ENCODE assay signal across 8 cellular contexts in the genomic region with DNA sequence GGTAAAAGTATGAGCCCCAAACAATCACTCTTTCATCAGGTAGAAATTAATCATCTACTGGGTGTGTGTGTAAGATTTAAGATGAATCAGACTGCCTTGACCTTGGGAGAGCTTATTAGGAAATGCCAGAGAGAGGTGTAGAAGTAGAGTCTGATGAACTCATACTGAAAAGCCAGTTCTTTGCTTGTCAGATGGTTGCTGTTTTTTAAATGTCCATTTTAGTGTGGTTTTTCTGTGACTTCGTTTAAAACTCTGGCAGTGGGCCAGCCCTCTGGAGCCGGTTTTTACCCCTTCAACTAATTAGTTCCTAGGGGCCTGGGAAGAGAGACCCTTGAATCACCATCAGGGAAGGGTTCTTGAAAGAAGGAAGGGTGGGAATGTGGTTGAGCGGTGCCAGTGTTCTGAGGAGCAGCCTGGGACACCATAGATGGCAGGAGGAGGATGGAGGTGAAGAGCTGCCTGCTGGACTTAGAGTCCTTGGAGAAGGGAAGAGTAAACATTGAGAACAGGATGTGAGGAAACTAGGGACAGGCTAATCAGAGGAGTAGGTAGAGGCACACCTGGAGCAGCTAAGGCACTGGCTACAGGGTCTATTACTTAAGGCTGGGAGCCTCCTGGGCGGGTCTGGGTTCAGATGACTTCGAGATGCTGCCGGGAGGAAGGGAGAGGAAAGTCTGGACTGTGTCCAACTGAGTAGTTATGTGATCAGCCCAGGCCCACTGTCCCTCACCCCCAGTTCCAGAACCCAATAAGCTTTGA.
DNase-seq lines count a peak whose midpoint lies in the region; ATAC-seq and TF ChIP-seq lines count a peak whose summit lies in the region.

No MANE protein-coding gene starts in this region.

- no peaks in the 10 kb centered on the region for H3K27me3 ChIP-seq in DND-41 (ENCODE audit: insufficient read depth, low read length, poor library complexity)
- H3K27me3 ChIP-seq in iPS-18a (ENCODE audit: control insufficient read depth, insufficient read depth, low read length) = peaks cover 15% of the 10 kb centered on the region

- H3K9ac ChIP-seq in DND-41 (ENCODE audit: low read depth, low read length) (peak overlapping the region; percentile 92), iPS-18a (ENCODE audit: low read length) (peak overlapping the region; percentile 67)

- intact Hi-C loops in activated T-helper 1 cell treated with anti-CD3 and anti-CD28 coated beads, Interleukin-12 subunit alpha, Interleukin-12 subunit beta, Interleukin-2, Interleukin-4 antibody, amounts not matched to agents 30 ng/mL and 10 ng/mL and 1 ng/mL, durations not matched to agents 14 hours and 24 hours and 36 hours (cut with micrococcal nuclease) = loop anchor here (1.0 to 5.0 kb wide), 6 partner anchors 20 to 594 kb away; a partner anchor contains a TSS

- no peak overlapping the region for H2AFZ ChIP-seq in DND-41 (ENCODE audit: low read depth, low read length)

- H3K9me3 ChIP-seq in DND-41 (ENCODE audit: insufficient read depth, low read length, severe bottlenecking) = no peaks in the 10 kb centered on the region
- H3K9me3 ChIP-seq in iPS-18a (ENCODE audit: control insufficient read depth, low read depth, low read length) = no peaks in the 10 kb centered on the region

- H3K9me3 Mint-ChIP-seq in activated T-helper 1 cell treated with anti-CD3 and anti-CD28 coated beads, Interleukin-12 subunit alpha, Interleukin-12 subunit beta, Interleukin-2, Interleukin-4 antibody, amounts not matched to agents 30 ng/mL and 10 ng/mL and 1 ng/mL, durations not matched to agents 14 hours and 24 hours and 36 hours = no peaks in the 10 kb centered on the region
- H3K9me3 Mint-ChIP-seq in stimulated activated naive B cell treated with anti-CD40 and anti-IgM and Interleukin-4, amounts not matched to agents 10 μg/mL and 1 μg/mL and 100 μg/mL, for 72 hours = peaks cover 0 to 3% of the 10 kb centered on the region in 2 donors

- H3K79me2 ChIP-seq in DND-41 (ENCODE audit: insufficient read depth, low read length) = peaks cover 62% of the 10 kb centered on the region

- H3K27ac Mint-ChIP-seq in activated T-helper 1 cell treated with anti-CD3 and anti-CD28 coated beads, Interleukin-12 subunit alpha, Interleukin-12 subunit beta, Interleukin-2, Interleukin-4 antibody, amounts not matched to agents 30 ng/mL and 10 ng/mL and 1 ng/mL, durations not matched to agents 14 hours and 24 hours and 36 hours = peak overlapping the region; percentile 98
- H3K27ac Mint-ChIP-seq in stimulated activated naive B cell treated with anti-CD40 and anti-IgM and Interleukin-4, amounts not matched to agents 10 μg/mL and 1 μg/mL and 100 μg/mL, for 72 hours = peak overlapping the region; percentile 96

- peaks cover 42% of the 10 kb centered on the region for H4K20me1 ChIP-seq in DND-41 (ENCODE audit: insufficient read depth, low read length)

- H3K27me3 Mint-ChIP-seq in activated T-helper 1 cell treated with anti-CD3 and anti-CD28 coated beads, Interleukin-12 subunit alpha, Interleukin-12 subunit beta, Interleukin-2, Interleukin-4 antibody, amounts not matched to agents 30 ng/mL and 10 ng/mL and 1 ng/mL, durations not matched to agents 14 hours and 24 hours and 36 hours (ENCODE audit: insufficient read depth) = no peaks in the 10 kb centered on the region
- H3K27me3 Mint-ChIP-seq in stimulated activated naive B cell treated with anti-CD40 and anti-IgM and Interleukin-4, amounts not matched to agents 10 μg/mL and 1 μg/mL and 100 μg/mL, for 72 hours = no peaks in the 10 kb centered on the region

- H3K4me3 ChIP-seq in DND-41 (ENCODE audit: low read depth in 1 of 2, low read length in 2 of 2) = peak overlapping the region; percentile 91 to 97
- H3K4me3 ChIP-seq in LNCaP clone FGC (ENCODE audit: low read depth, low read length) = peak overlapping the region; percentile 82
- H3K4me3 ChIP-seq in iPS-18a (ENCODE audit: low read length) = peak overlapping the region; percentile 77

- peaks cover 11% of the 10 kb centered on the region for H3K36me3 Mint-ChIP-seq in activated T-helper 1 cell treated with anti-CD3 and anti-CD28 coated beads, Interleukin-12 subunit alpha, Interleukin-12 subunit beta, Interleukin-2, Interleukin-4 antibody, amounts not matched to agents 30 ng/mL and 10 ng/mL and 1 ng/mL, durations not matched to agents 14 hours and 24 hours and 36 hours (ENCODE audit: low read depth)
- H3K36me3 Mint-ChIP-seq in stimulated activated naive B cell treated with anti-CD40 and anti-IgM and Interleukin-4, amounts not matched to agents 10 μg/mL and 1 μg/mL and 100 μg/mL, for 72 hours = peaks cover 27 to 34% of the 10 kb centered on the region in 2 donors

- H3K36me3 ChIP-seq in DND-41 (ENCODE audit: insufficient read depth, low read length) (no peaks in the 10 kb centered on the region; the same call in 1 of the 2 replicates), iPS-18a (ENCODE audit: control insufficient read depth, low read depth, low read length) (no peaks in the 10 kb centered on the region)

- TF ChIP-seq CTCF in DND-41 (IDR thresholded peaks at IDR 0.05; ENCODE audit: borderline replicate concordance, extremely low read depth, low read length, poor library complexity, severe bottlenecking) (no peak), LNCaP clone FGC (IDR thresholded peaks at IDR 0.05; ENCODE audit: control insufficient read depth, extremely low read depth, insufficient read depth) (no peak)

- peak overlapping the region; percentile 81 for H3K27ac ChIP-seq in DND-41 (ENCODE audit: low read length)
- no peak overlapping the region for H3K27ac ChIP-seq in iPS-18a (ENCODE audit: low read length)

- DNase-seq in DND-41 (no peak), LNCaP clone FGC (ENCODE audit: low read depth) (no peak), NCI-H1436 (lab: John Stamatoyannopoulos, UW) (no peak), occipital lobe (lab: John Stamatoyannopoulos, UW) (no peak)
- no peak for DNase-seq in activated T-helper 1 cell treated with anti-CD3 and anti-CD28 coated beads, Interleukin-12 subunit alpha, Interleukin-12 subunit beta, Interleukin-2, Interleukin-4 antibody, amounts not matched to agents 30 ng/mL and 10 ng/mL and 1 ng/mL, durations not matched to agents 14 hours and 24 hours and 36 hours (ENCODE audit: low spot score)
- DNase-seq in stimulated activated naive B cell treated with anti-CD40 and anti-IgM and Interleukin-4, amounts not matched to agents 10 μg/mL and 1 μg/mL and 100 μg/mL, for 72 hours = no peak

- H3K4me3 Mint-ChIP-seq in activated T-helper 1 cell treated with anti-CD3 and anti-CD28 coated beads, Interleukin-12 subunit alpha, Interleukin-12 subunit beta, Interleukin-2, Interleukin-4 antibody, amounts not matched to agents 30 ng/mL and 10 ng/mL and 1 ng/mL, durations not matched to agents 14 hours and 24 hours and 36 hours = peak overlapping the region; percentile 99
- peak overlapping the region; percentile 90 to 97 for H3K4me3 Mint-ChIP-seq in stimulated activated naive B cell treated with anti-CD40 and anti-IgM and Interleukin-4, amounts not matched to agents 10 μg/mL and 1 μg/mL and 100 μg/mL, for 72 hours

- peak overlapping the region; percentile 87 for H3K4me2 ChIP-seq in DND-41 (ENCODE audit: insufficient read depth, low read length)

- H3K4me1 ChIP-seq in DND-41 (ENCODE audit: insufficient read depth, low read length) = peaks cover 71% of the 10 kb centered on the region
- peaks cover 18% of the 10 kb centered on the region for H3K4me1 ChIP-seq in iPS-18a (ENCODE audit: control insufficient read depth, low read depth, low read length)

- H3K4me1 Mint-ChIP-seq in activated T-helper 1 cell treated with anti-CD3 and anti-CD28 coated beads, Interleukin-12 subunit alpha, Interleukin-12 subunit beta, Interleukin-2, Interleukin-4 antibody, amounts not matched to agents 30 ng/mL and 10 ng/mL and 1 ng/mL, durations not matched to agents 14 hours and 24 hours and 36 hours (ENCODE audit: low read depth) = peaks cover 71% of the 10 kb centered on the region
- H3K4me1 Mint-ChIP-seq in stimulated activated naive B cell treated with anti-CD40 and anti-IgM and Interleukin-4, amounts not matched to agents 10 μg/mL and 1 μg/mL and 100 μg/mL, for 72 hours = peaks cover 52 to 82% of the 10 kb centered on the region in 2 donors

- ATAC-seq in DND-41 (ENCODE audit: insufficient read depth, low read depth) (no peak), GM18907 (IDR thresholded peaks at IDR 0.05; ENCODE audit: unreplicated experiment) (no peak)
- no peak for ATAC-seq in stimulated activated naive B cell treated with anti-CD40 and anti-IgM and Interleukin-4, amounts not matched to agents 10 μg/mL and 1 μg/mL and 100 μg/mL, for 72 hours (replicated peaks)
